In the genomic region with DNA sequence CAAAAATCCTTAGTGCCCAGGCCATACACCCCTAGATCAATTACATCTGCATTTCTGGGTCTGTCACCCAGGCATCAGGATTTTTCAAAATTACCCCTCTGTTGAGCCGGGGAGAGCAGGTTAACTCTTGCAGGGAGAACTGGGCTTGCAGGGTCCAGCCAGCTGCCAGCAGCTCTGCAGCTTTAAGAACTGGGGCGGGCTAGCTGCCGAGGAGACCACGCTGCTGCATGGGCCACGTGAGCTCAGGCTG, we compare ENCODE assay signal across 8 cellular contexts. TPM values are rescaled to one million over a fixed set of nuclear protein-coding genes. Genes with fewer than 3 reads are reported as not detected.
A peak's percentile ranks its signal among the peaks of the same experiment; 100 is the strongest.
DNase-seq lines count a peak whose midpoint lies in the region; ATAC-seq and TF ChIP-seq lines count a peak whose summit lies in the region.

A gene with protein sequence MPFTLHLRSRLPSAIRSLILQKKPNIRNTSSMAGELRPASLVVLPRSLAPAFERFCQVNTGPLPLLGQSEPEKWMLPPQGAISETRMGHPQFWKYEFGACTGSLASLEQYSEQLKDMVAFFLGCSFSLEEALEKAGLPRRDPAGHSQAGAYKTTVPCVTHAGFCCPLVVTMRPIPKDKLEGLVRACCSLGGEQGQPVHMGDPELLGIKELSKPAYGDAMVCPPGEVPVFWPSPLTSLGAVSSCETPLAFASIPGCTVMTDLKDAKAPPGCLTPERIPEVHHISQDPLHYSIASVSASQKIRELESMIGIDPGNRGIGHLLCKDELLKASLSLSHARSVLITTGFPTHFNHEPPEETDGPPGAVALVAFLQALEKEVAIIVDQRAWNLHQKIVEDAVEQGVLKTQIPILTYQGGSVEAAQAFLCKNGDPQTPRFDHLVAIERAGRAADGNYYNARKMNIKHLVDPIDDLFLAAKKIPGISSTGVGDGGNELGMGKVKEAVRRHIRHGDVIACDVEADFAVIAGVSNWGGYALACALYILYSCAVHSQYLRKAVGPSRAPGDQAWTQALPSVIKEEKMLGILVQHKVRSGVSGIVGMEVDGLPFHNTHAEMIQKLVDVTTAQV (plus strand): TSS at position 245 of the 250 bp plus-strand sequence. CDS start 46,222 bp downstream, outside the sequence.

- H3K9me2 ChIP-seq in PC-9 (ENCODE audit: insufficient read depth) = no peaks in the 10 kb centered on the region

- POLR2A ChIA-PET in PC-9 (lab: Charles Lee; ENCODE audit: unreplicated experiment) = no interaction called here

- H3K4me1 ChIP-seq in ACC112 (ENCODE audit: control insufficient read depth, insufficient read depth, low read length, unreplicated experiment) (peaks cover 36% of the 10 kb centered on the region), PC-9 (replicated peaks; ENCODE audit: insufficient read depth) (peaks cover 38% of the 10 kb centered on the region)

- peak within 1 kb of the TSS; percentile 71 for H3K4me2 ChIP-seq in PC-9

- ATAC-seq in GM18508 (IDR thresholded peaks at IDR 0.05; ENCODE audit: insufficient read depth, unreplicated experiment) (peak; percentile 48), HG03060 (IDR thresholded peaks at IDR 0.05; ENCODE audit: low read depth, unreplicated experiment) (peak; percentile 36), left lobe of liver (peak; percentile 91)

- H4K20me1 ChIP-seq in PC-9 (ENCODE audit: insufficient read depth) = no peaks in the 10 kb centered on the region

- H3K36me3 ChIP-seq in ACC112 (ENCODE audit: insufficient read depth, low read length) (peaks cover 10% of the 10 kb centered on the region), PC-9 (ENCODE audit: low read depth) (no peaks in the 10 kb centered on the region)

- peak within 1 kb of the TSS; percentile 82 for H3K4me3 ChIP-seq in ACC112 (ENCODE audit: low read depth, low read length)
- peak within 1 kb of the TSS; percentile 47; the same call in 1 of the 2 replicates for H3K4me3 ChIP-seq in PC-9
- H3K4me3 ChIP-seq in choroid plexus epithelial cell (ENCODE audit: low read depth, low read length) = peak within 1 kb of the TSS; percentile 60

- no peaks in the 10 kb centered on the region for H3K9me3 ChIP-seq in PC-9 (ENCODE audit: insufficient read depth, low read depth)

- CTCF ChIA-PET in PC-9 (lab: Charles Lee) = no interaction called here

- H3F3A ChIP-seq in PC-9 (ENCODE audit: insufficient read depth, low read depth) = peaks cover 21% of the 10 kb centered on the region; the same call in 1 of the 2 replicates

- H2AFZ ChIP-seq in ACC112 (ENCODE audit: low read length, unreplicated experiment) = peak within 1 kb of the TSS; percentile 81
- peak within 1 kb of the TSS; percentile 69; the same call in 1 of the 2 replicates for H2AFZ ChIP-seq in PC-9

- H3K27ac ChIP-seq in ACC112 (ENCODE audit: low read depth, low read length) (peak within 1 kb of the TSS; percentile 83), PC-9 (0 out of 2 replicates have a peak within 1 kb of the TSS, but pooled peaks have one; percentile 21)

- H3K79me2 ChIP-seq in ACC112 (ENCODE audit: control insufficient read depth, insufficient read depth, low read length, unreplicated experiment) = peaks cover 37% of the 10 kb centered on the region
- no peaks in the 10 kb centered on the region for H3K79me2 ChIP-seq in PC-9 (ENCODE audit: low read depth)

- intact Hi-C loops in PC-9 (cut with micrococcal nuclease; ENCODE audit: unreplicated experiment) = no loop called here

- H3K27me3 ChIP-seq in ACC112 (ENCODE audit: insufficient read depth, low read length) = no peaks in the 10 kb centered on the region
- no peaks in the 10 kb centered on the region for H3K27me3 ChIP-seq in PC-9 (ENCODE audit: insufficient read depth, low read depth)

- TF ChIP-seq CTCF in PC-9 (conservative IDR thresholded peaks at IDR 0.05) (no peak), choroid plexus epithelial cell (conservative IDR thresholded peaks at IDR 0.05; ENCODE audit: low read depth, low read length) (no peak)

- no peak for DNase-seq in PC-9
- DNase-seq in choroid plexus epithelial cell (ENCODE audit: low read depth) = no peak
- DNase-seq in left lobe of liver (ENCODE audit: low spot score) = peak; percentile 86
- DNase-seq in stimulated activated CD8-positive, alpha-beta memory T cell treated with anti-CD3 and anti-CD28 coated beads, Interleukin-4, amount 100 ng/mL, for 48 hours = peak; percentile 80
- no peak for DNase-seq in islet precursor cell

- no TSS peak for BruUV-seq in PC-9 (replicated peaks; lab: Mats Ljungman, UMichigan)

RNA-seq across cellular contexts. Expression of the gene that starts here (rescaled TPM):
- total RNA-seq in PC-9 (2021) (14.4 and 15.9 TPM in 2 replicates), left lobe of liver (53.1 TPM)

Comparison
In these comparisons a context has a peak if more than half of its experiments do, and no peak if none do; other contexts are left out.
1. ATAC-seq: peak in every context shown above with its lines; median percentile 91 in left lobe of liver; 48 in GM18508; 36 in HG03060.
2. DNase-seq: peak in left lobe of liver (single experiment) and stimulated activated CD8-positive, alpha-beta memory T cell treated with anti-CD3 and anti-CD28 coated beads, Interleukin-4, amount 100 ng/mL, for 48 hours (single experiment); none in PC-9 (0 of 2), choroid plexus epithelial cell (single experiment) and islet precursor cell (single experiment).
3. Peak in every context shown above with its lines, with median percentiles within 50 percentile points of each other: H3K4me3 ChIP-seq.